ENCODE assay signal across 1 cellular context in genomic region chr6:41097467-41098090, GRCh38.
A peak's percentile ranks its signal among the peaks of the same experiment; 100 is the strongest.
TF ChIP-seq lines count a peak whose summit lies in the region.

No MANE protein-coding gene starts in this region.

TF ChIP-seq in endothelial cell of umbilical vein, 7 proteins besides CTCF, POLR2A, EP300 and RAD21:
- TF ChIP-seq JUN (IDR thresholded peaks at IDR 0.05; ENCODE audit: borderline replicate concordance, insufficient read depth, insufficient read length, low read depth): peak; percentile 59
- peak; percentile 19 for TF ChIP-seq GATA2 (IDR thresholded peaks at IDR 0.05; ENCODE audit: insufficient read depth, insufficient read length, low read depth, low read length)
- peak; percentile 12 for TF ChIP-seq FOS (IDR thresholded peaks at IDR 0.05; ENCODE audit: borderline replicate concordance, insufficient read depth, low read length)
- no peak for TF ChIP-seq MAX (IDR thresholded peaks at IDR 0.05; ENCODE audit: insufficient read depth, insufficient read length)
TF ChIP-seq in endothelial cell of umbilical vein: peak in this region for 3.
